In genomic region chr16:47726031-47726675, GRCh38 we compare ENCODE assay signal across 27 cellular contexts.
A peak's percentile ranks its signal among the peaks of the same experiment; 100 is the strongest.
DNase-seq lines count a peak whose midpoint lies in the region; ATAC-seq and TF ChIP-seq lines count a peak whose summit lies in the region.
"Had no signal": no experiment of that assay in that cellular context is flagged by ENCODE, and none has a peak within 500 bp of the region (broad histone marks: within the 10 kb centered on the region; RNA-seq: fewer than 3 reads in every experiment).

No MANE protein-coding gene starts in this region.

- DNase-seq in MCF 10A (ENCODE audit: unreplicated experiment) = peak; percentile 72
- no peak for DNase-seq in breast epithelium (ENCODE audit: low spot score in 2 of 2)
- DNase-seq in mammary epithelial cell = no peak
- DNase-seq in fibroblast of pulmonary artery (ENCODE audit: low read depth) = peak; percentile 37
- DNase-seq in skeletal muscle cell (ENCODE audit: low read depth) = peak; percentile 9
- DNase-seq in GM19240 (ENCODE audit: insufficient read length, low spot score) = no peak
- DNase-seq in NCI-H2196 (lab: John Stamatoyannopoulos, UW; ENCODE audit: unreplicated experiment) = no peak
- DNase-seq: 8988T, ACHN, BE2C, DMS153, DND-41, GM23248, H7, NCI-H1092, NCI-H1436, NCI-H187, NCI-H2081 treated with DMSO at 0.1 percent for 48 hours, NCI-H2171 treated with DMSO at 0.1 percent for 48 hours, NCI-H524, NCI-H774, PC-9 had no signal

- no peak overlapping the region for H3K9ac ChIP-seq in mammary epithelial cell (ENCODE audit: insufficient read depth, low read length)
- H3K9ac ChIP-seq: GM23248, KMS-11 had no signal

- intact Hi-C loops in MCF 10A (cut with micrococcal nuclease) = loop anchor here (10.0 kb wide), 1 partner anchor 581 kb away; the partner anchor contains the start of gene NETO2
- intact Hi-C loops in breast epithelium (cut with DNase I; ENCODE audit: low total_unique reads) = no loop called here
- intact Hi-C loops in mammary epithelial cell (cut with micrococcal nuclease) = no loop called here

- H3K27me3 ChIP-seq in breast epithelium = no peaks in the 10 kb centered on the region
- no peaks in the 10 kb centered on the region for H3K27me3 ChIP-seq in mammary epithelial cell (ENCODE audit: insufficient read depth, low read length)
- H3K27me3 ChIP-seq: BE2C, SJSA1 had no signal

- H3K4me2 ChIP-seq in mammary epithelial cell (ENCODE audit: insufficient read depth, low read depth, low read length) = no peak overlapping the region
- H3K4me2 ChIP-seq: KMS-11, PC-9 had no signal

- TF ChIP-seq CTCF in MCF 10A (IDR thresholded peaks at IDR 0.05; ENCODE audit: unreplicated experiment) (no peak), breast epithelium (IDR thresholded peaks at IDR 0.05) (no peak), mammary epithelial cell (conservative IDR thresholded peaks at IDR 0.05 in 1 of 2, IDR thresholded peaks at IDR 0.05 in 1 of 2; ENCODE audit: extremely low read depth in 1 of 2, insufficient read depth in 1 of 2, low read depth in 1 of 2, low read length in 2 of 2) (no peak), fibroblast of pulmonary artery (IDR thresholded peaks at IDR 0.05; ENCODE audit: low read length, missing control alignments) (no peak)

- peak overlapping the region; percentile 16 for H3K27ac Mint-ChIP-seq in MCF 10A (ENCODE audit: low read depth, unreplicated experiment)

- CTCF ChIA-PET in MCF 10A (lab: Yijun Ruan, JAX) (no interaction called here), mammary epithelial cell (lab: Charles Lee; ENCODE audit: low non-redundant PET) (no interaction called here)

- H3K27me3 Mint-ChIP-seq in MCF 10A (ENCODE audit: insufficient read depth, unreplicated experiment) = no peaks in the 10 kb centered on the region

- H3K36me3 Mint-ChIP-seq in MCF 10A (ENCODE audit: insufficient read depth, unreplicated experiment) = no peaks in the 10 kb centered on the region
- H3K36me3 Mint-ChIP-seq: CD14-positive monocyte had no signal

- dilution Hi-C loops in mammary epithelial cell (cut with HindIII; ENCODE audit: low sequenced_read_pairs) = no loop called here

- no peak overlapping the region for H3K4me3 ChIP-seq in breast epithelium
- H3K4me3 ChIP-seq in mammary epithelial cell (replicated peaks in 1 of 3; ENCODE audit: insufficient read depth in 1 of 3, low read depth in 2 of 3, low read length in 3 of 3) = no peak overlapping the region
- no peak overlapping the region for H3K4me3 ChIP-seq in fibroblast of pulmonary artery (replicated peaks; ENCODE audit: low read depth, low read length)
- H3K4me3 ChIP-seq in skeletal muscle cell (ENCODE audit: low read depth, low read length) = no peak overlapping the region
- H3K4me3 ChIP-seq: GM23248, PC-9, SJSA1 had no signal

- 28% methylated on average over 7 of the region's 8 CpGs for WGBS in mammary epithelial cell (ENCODE audit: low coverage, missing lambda C conversion rate)

- peaks cover 10% of the 10 kb centered on the region for H3K4me1 Mint-ChIP-seq in MCF 10A (ENCODE audit: insufficient read depth, unreplicated experiment)
- H3K4me1 Mint-ChIP-seq: CD14-positive monocyte had no signal

- H3K27ac ChIP-seq in breast epithelium (no peak overlapping the region), mammary epithelial cell (ENCODE audit: insufficient read depth, low read depth, low read length) (no peak overlapping the region)
- H3K27ac ChIP-seq: GM23248, KMS-11, PC-9, SJSA1 had no signal

- TF ChIP-seq POLR2A in breast epithelium (IDR thresholded peaks at IDR 0.05) = no peak

- no peaks in the 10 kb centered on the region for H3K9me3 Mint-ChIP-seq in MCF 10A (ENCODE audit: unreplicated experiment)

- no peaks in the 10 kb centered on the region for H4K20me1 ChIP-seq in mammary epithelial cell (ENCODE audit: insufficient read depth, low read length)

- H3K9me3 ChIP-seq in breast epithelium (no peaks in the 10 kb centered on the region), mammary epithelial cell (replicated peaks; ENCODE audit: insufficient read depth, low read length) (no peaks in the 10 kb centered on the region)
- H3K9me3 ChIP-seq: BE2C, SJSA1 had no signal

- peak overlapping the region; percentile 18 for H2AFZ ChIP-seq in mammary epithelial cell (ENCODE audit: low read depth, low read length)
- H2AFZ ChIP-seq: GM23248, PC-9 had no signal

- POLR2A ChIA-PET in MCF 10A (lab: Yijun Ruan, JAX) = no interaction called here

- H3K4me1 ChIP-seq in breast epithelium = no peaks in the 10 kb centered on the region
- peaks cover 15% of the 10 kb centered on the region for H3K4me1 ChIP-seq in mammary epithelial cell (ENCODE audit: insufficient read depth, low read length)
- H3K4me1 ChIP-seq: BE2C had no signal

- H3K36me3 ChIP-seq in breast epithelium (no peaks in the 10 kb centered on the region), mammary epithelial cell (ENCODE audit: insufficient read depth, low read length) (no peaks in the 10 kb centered on the region)
- H3K36me3 ChIP-seq: BE2C, SJSA1 had no signal

- no peak overlapping the region for H3K4me3 Mint-ChIP-seq in MCF 10A (ENCODE audit: unreplicated experiment)
- H3K4me3 Mint-ChIP-seq: CD14-positive monocyte had no signal

- ATAC-seq in HG03196 (IDR thresholded peaks at IDR 0.05; ENCODE audit: unreplicated experiment) = no peak
- ATAC-seq: Right ventricle myocardium inferior had no signal

- H3K79me2 ChIP-seq in mammary epithelial cell (ENCODE audit: insufficient read depth, low read length) = no peaks in the 10 kb centered on the region

- BruUV-seq in MCF 10A (replicated peaks; lab: Mats Ljungman, UMichigan) (no TSS peak), mammary epithelial cell (replicated peaks; lab: Mats Ljungman, UMichigan) (no TSS peak)

- in situ Hi-C loops in mammary epithelial cell (cut with MboI; ENCODE audit: low sequenced_read_pairs in 2 of 2) = no loop called here

Comparison
In these comparisons a context has a peak if more than half of its experiments do, and no peak if none do; other contexts are left out.
1. DNase-seq: peak in MCF 10A (single experiment), fibroblast of pulmonary artery (single experiment) and skeletal muscle cell (single experiment); none in breast epithelium (0 of 2), mammary epithelial cell (single experiment), GM19240 (single experiment) and NCI-H2196 (single experiment).